Comparison of ENCODE assay signal across 10 cellular contexts in genomic region chr7:114051871-114052324, GRCh38.
DNase-seq lines count a peak whose midpoint lies in the region; ATAC-seq, FAIRE-seq and TF ChIP-seq lines count a peak whose summit lies in the region.
"Had no signal": no experiment of that assay in that cellular context is flagged by ENCODE, and none has a peak within 500 bp of the region (broad histone marks: within the 10 kb centered on the region; RNA-seq: fewer than 3 reads in every experiment).

No MANE protein-coding gene starts in this region.

- peak overlapping the region; percentile 30 for H3K27ac ChIP-seq in HL-60 (replicated peaks)
- peak overlapping the region in 1 of 2 donors; percentile 23 for H3K27ac ChIP-seq in left lung

- H3K4me1 ChIP-seq in left lung = peaks cover 0 to 11% of the 10 kb centered on the region in 2 donors

- DNase-seq in HL-60 (ENCODE audit: low read depth in 1 of 2, low spot score in 1 of 2) = peak in 1 of 2 experiments; percentile 50
- DNase-seq in left lung = no peak
- no peak for DNase-seq in D341Med (ENCODE audit: low spot score)
- no peak for DNase-seq in GM19240 (ENCODE audit: insufficient read length, low spot score)
- no peak for DNase-seq in HCEC 1CT
- DNase-seq in frontal cortex (ENCODE audit: low spot score in 2 of 2) = no peak
- DNase-seq: left cardiac atrium had no signal

- H3K27me3 ChIP-seq in HL-60 (ENCODE audit: insufficient read depth, poor library complexity, severe bottlenecking) (no peaks in the 10 kb centered on the region), left lung (no peaks in the 10 kb centered on the region)

- H3K9me3 ChIP-seq in left lung = no peaks in the 10 kb centered on the region

- peak; percentile 95 for ATAC-seq in GM18907 (IDR thresholded peaks at IDR 0.05; ENCODE audit: unreplicated experiment)
- ATAC-seq in HG02759 (IDR thresholded peaks at IDR 0.05; ENCODE audit: unreplicated experiment) = peak; percentile 84
- ATAC-seq in left lung = peak; percentile 53

- FAIRE-seq in frontal cortex (lab: Jason Lieb, UNC) = no peak
- FAIRE-seq: endometrium had no signal

- TF ChIP-seq CTCF in HL-60 (IDR thresholded peaks at IDR 0.05; ENCODE audit: insufficient read depth, low read length) (no peak), left lung (IDR thresholded peaks at IDR 0.05) (no peak)

- H3K36me3 ChIP-seq in left lung = no peaks in the 10 kb centered on the region

- H3K4me3 ChIP-seq in HL-60 (replicated peaks; ENCODE audit: insufficient read depth, low read length) (no peak overlapping the region), left lung (no peak overlapping the region)

- intact Hi-C loops in left lung (cut with DNase I) = no loop called here
